8 cellular contexts compared by ENCODE assay signal in genomic region chr3:58568572-58569286, GRCh38. TPM values are rescaled to one million over a fixed set of nuclear protein-coding genes. Genes with fewer than 3 reads are reported as not detected.
DNase-seq lines count a peak whose midpoint lies in the region; ATAC-seq, FAIRE-seq and TF ChIP-seq lines count a peak whose summit lies in the region.

No MANE protein-coding gene starts in this region.

- no peak overlapping the region for H3K9ac ChIP-seq in mammary epithelial cell (ENCODE audit: insufficient read depth, low read length)

- H3K4me3 ChIP-seq in WI38 (ENCODE audit: low read depth, low read length) (no peak overlapping the region), mammary epithelial cell (replicated peaks in 1 of 3; ENCODE audit: insufficient read depth in 1 of 3, low read depth in 2 of 3, low read length in 3 of 3) (no peak overlapping the region)

- no peaks in the 10 kb centered on the region for H3K9me3 ChIP-seq in mammary epithelial cell (replicated peaks; ENCODE audit: insufficient read depth, low read length)

- H3K4me2 ChIP-seq in mammary epithelial cell (ENCODE audit: insufficient read depth, low read depth, low read length): no peak overlapping the region

- peak overlapping the region; percentile 66 for H2AFZ ChIP-seq in mammary epithelial cell (ENCODE audit: low read depth, low read length)

- no peaks in the 10 kb centered on the region for H3K79me2 ChIP-seq in mammary epithelial cell (ENCODE audit: insufficient read depth, low read length)

- no peaks in the 10 kb centered on the region for H3K36me3 ChIP-seq in mammary epithelial cell (ENCODE audit: insufficient read depth, low read length)

- DNase-seq in ACHN: peak; percentile 60
- peak; percentile 33 for DNase-seq in GM18507 (ENCODE audit: extremely low spot score, insufficient read length, low read depth)
- DNase-seq in NCI-H1417 treated with DMSO at 0.1 percent for 48 hours (lab: John Stamatoyannopoulos, UW): peak; percentile 25
- DNase-seq in mammary epithelial cell: peak; percentile 45
- DNase-seq in islet precursor cell: peak; percentile 88
- peak; percentile 61 to 73 (median 65) for DNase-seq in stimulated activated CD4-positive, alpha-beta T cell treated with anti-CD3 and anti-CD28 coated beads, Interleukin-1b, Interleukin-23, amount 100 ng/mL, for 24 hours (ENCODE audit: low read depth in 4 of 4, low spot score in 1 of 4)

- peak; percentile 81 for FAIRE-seq in GM18507 (lab: Jason Lieb, UNC)

- no TSS peak for BruUV-seq in mammary epithelial cell (replicated peaks; lab: Mats Ljungman, UMichigan)

- dilution Hi-C loops in mammary epithelial cell (cut with HindIII; ENCODE audit: low sequenced_read_pairs): no loop called here

- H3K27me3 ChIP-seq in mammary epithelial cell (ENCODE audit: insufficient read depth, low read length): no peaks in the 10 kb centered on the region

- CTCF ChIA-PET in mammary epithelial cell (lab: Charles Lee; ENCODE audit: low non-redundant PET): interaction anchor here (0.6 to 0.7 kb wide), 3 partner anchors 62 to 430 kb away, joined by 9 to 20 read pairs (median 17); no protein-coding TSS in a partner anchor

- 20% methylated on average over 14 of the region's 17 CpGs for WGBS in mammary epithelial cell (ENCODE audit: low coverage, missing lambda C conversion rate)

- TF ChIP-seq CTCF in WI38 (IDR thresholded peaks at IDR 0.05; ENCODE audit: low read depth, low read length) (peak; percentile 91), mammary epithelial cell (conservative IDR thresholded peaks at IDR 0.05 in 1 of 2, IDR thresholded peaks at IDR 0.05 in 1 of 2; ENCODE audit: extremely low read depth in 1 of 2, insufficient read depth in 1 of 2, low read depth in 1 of 2, low read length in 2 of 2) (peak; percentile 87 to 88)

- intact Hi-C loops in mammary epithelial cell (cut with micrococcal nuclease): loop anchor here (1.0 to 5.0 kb wide), 2 partner anchors 62 to 484 kb away; partner anchors contain the start of gene CFAP20DC

- ATAC-seq in GM18873 (IDR thresholded peaks at IDR 0.05; ENCODE audit: low FRiP score, unreplicated experiment): no peak

- in situ Hi-C loops in ACHN (cut with HindIII; ENCODE audit: low pct_ligation_motif_present, low pct_unique_long_range_greater_than_20kb, low sequenced_read_pairs): no loop called here
- in situ Hi-C loops in mammary epithelial cell (cut with MboI; ENCODE audit: low sequenced_read_pairs in 2 of 2): no loop called here

- no peaks in the 10 kb centered on the region for H4K20me1 ChIP-seq in mammary epithelial cell (ENCODE audit: insufficient read depth, low read length)

- H3K4me1 ChIP-seq in mammary epithelial cell (ENCODE audit: insufficient read depth, low read length): peaks cover 21% of the 10 kb centered on the region

- H3K27ac ChIP-seq in mammary epithelial cell (ENCODE audit: insufficient read depth, low read depth, low read length): no peak overlapping the region

RNA-seq across cellular contexts. Expression of gene FAM107A, which starts 8.5 kb away (rescaled TPM):
- total RNA-seq in mammary epithelial cell: under 1 TPM in 1 of 2 donors, not detected in 1; under 0.01 TPM
- not detected for polyA plus RNA-seq in mammary epithelial cell
- not detected for polyA minus RNA-seq in mammary epithelial cell

RNA-seq across cellular contexts. Expression of gene ACOX2, which starts 31.7 kb away (rescaled TPM):
- 1 to 10 TPM in 1 of 2 donors, not detected in 1; 1.0 TPM for total RNA-seq in mammary epithelial cell
- polyA plus RNA-seq in mammary epithelial cell: 0.74 TPM
- 8.9 TPM for polyA minus RNA-seq in mammary epithelial cell

Comparison
In these comparisons a context has a peak if more than half of its experiments do, and no peak if none do; other contexts are left out.
1. DNase-seq: peak in every context shown above with its lines; median percentile 88 in islet precursor cell; 65 in stimulated activated CD4-positive, alpha-beta T cell treated with anti-CD3 and anti-CD28 coated beads, Interleukin-1b, Interleukin-23, amount 100 ng/mL, for 24 hours; 60 in ACHN; 45 in mammary epithelial cell; 33 in GM18507; 25 in NCI-H1417 treated with DMSO at 0.1 percent for 48 hours.